ENCODE assay signal across 10 cellular contexts in the genomic region with DNA sequence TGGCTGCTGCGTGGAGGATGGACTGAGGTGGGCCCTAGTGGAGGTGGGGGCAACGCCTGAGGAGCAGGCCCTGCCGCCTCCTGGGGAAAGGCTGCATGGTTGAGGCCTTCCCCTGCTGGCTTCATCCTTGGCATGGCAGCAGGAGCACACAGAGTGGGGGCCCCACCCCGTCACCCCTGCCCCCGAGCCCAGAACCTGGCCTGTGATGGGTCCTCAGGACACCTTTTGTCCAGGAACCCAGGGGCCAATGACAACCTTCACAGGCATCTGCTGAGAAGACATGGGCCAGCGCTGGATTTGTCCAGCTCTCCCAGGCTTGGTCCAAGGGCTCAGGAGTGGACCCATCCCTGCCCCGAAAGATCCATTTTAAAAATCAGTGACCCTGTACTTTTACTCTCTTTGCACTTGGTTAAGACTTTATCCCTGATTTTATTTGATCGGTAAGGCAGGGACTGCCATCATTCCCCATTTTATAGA. TPM values are rescaled to one million over a fixed set of nuclear protein-coding genes. Genes with fewer than 3 reads are reported as not detected.
DNase-seq lines count a peak whose midpoint lies in the region; ATAC-seq, FAIRE-seq and TF ChIP-seq lines count a peak whose summit lies in the region.
"Had no signal": no experiment of that assay in that cellular context is flagged by ENCODE, and none has a peak within 500 bp of the region (broad histone marks: within the 10 kb centered on the region; RNA-seq: fewer than 3 reads in every experiment).

No MANE protein-coding gene starts in this region.

- intact Hi-C loops in Right ventricle myocardium superior (cut with DNase I) = no loop called here
- intact Hi-C loops in Right ventricle myocardium inferior (cut with DNase I) = no loop called here
- intact Hi-C loops in transverse colon (cut with DNase I; ENCODE audit: low total_unique reads) = no loop called here
- intact Hi-C loops in CD4-positive, alpha-beta memory T cell (cut with micrococcal nuclease) = loop anchor here (10.0 kb wide), 1 partner anchor 53 kb away; the partner anchor contains the start of gene BHLHE23

- no peak for TF ChIP-seq POLR2A in transverse colon (IDR thresholded peaks at IDR 0.05)

- no peak for ATAC-seq in Right ventricle myocardium superior (ENCODE audit: poor library complexity)
- ATAC-seq in Right ventricle myocardium inferior = no peak
- no peak for ATAC-seq in GM18520 (IDR thresholded peaks at IDR 0.05; ENCODE audit: unreplicated experiment)
- no peak for ATAC-seq in HG02642 (IDR thresholded peaks at IDR 0.05; ENCODE audit: poor library complexity, unreplicated experiment)

- peaks cover 5% of the 10 kb centered on the region for H3K4me1 Mint-ChIP-seq in astrocyte (ENCODE audit: low read depth, unreplicated experiment)
- peaks cover 11 to 31% (median 24%) of the 10 kb centered on the region in 4 donors for H3K4me1 Mint-ChIP-seq in CD4-positive, alpha-beta memory T cell

- no peak overlapping the region for H3K23ac ChIP-seq in mesenchymal stem cell (ENCODE audit: low read length in 2 of 2)

- H3K4me3 Mint-ChIP-seq in astrocyte (ENCODE audit: unreplicated experiment) = peak overlapping the region; percentile 10
- peak overlapping the region in 2 of 8 donors; percentile 4 to 65 for H3K4me3 Mint-ChIP-seq in CD4-positive, alpha-beta memory T cell

- no peak overlapping the region for H3K27ac Mint-ChIP-seq in astrocyte (ENCODE audit: unreplicated experiment)
- H3K27ac Mint-ChIP-seq in CD4-positive, alpha-beta memory T cell = peak overlapping the region in 3 of 7 donors; percentile 35 to 75 (median 72)

- POLR2A ChIA-PET in CD4-positive, alpha-beta memory T cell (lab: Charles Lee; ENCODE audit: partially characterized antibody) = interaction anchor here (1.0 kb wide), 1 partner anchor 14 kb away, joined by 6 read pairs; the partner anchor contains the start of gene GID8

- peaks cover 7% of the 10 kb centered on the region for H3K4me1 ChIP-seq in astrocyte (ENCODE audit: insufficient read depth, low read length)
- peaks cover 23% of the 10 kb centered on the region for H3K4me1 ChIP-seq in mesenchymal stem cell (ENCODE audit: control insufficient read depth, insufficient read depth, low read depth, low read length)
- H3K4me1 ChIP-seq in transverse colon = peaks cover 22 to 45% (median 42%) of the 10 kb centered on the region in 4 donors
- peaks cover 28% of the 10 kb centered on the region for H3K4me1 ChIP-seq in CD4-positive, alpha-beta memory T cell (ENCODE audit: insufficient read depth, low read length)

- CTCF ChIA-PET in CD4-positive, alpha-beta memory T cell (lab: Charles Lee; ENCODE audit: partially characterized antibody) = interaction anchor here (0.6 kb wide), 1 partner anchor 12 kb away, joined by 3 read pairs; no protein-coding TSS in a partner anchor

- H3K79me2 ChIP-seq in astrocyte (ENCODE audit: insufficient read depth, low read length) = peaks cover 10% of the 10 kb centered on the region

- H3K4me3 ChIP-seq in astrocyte (ENCODE audit: insufficient read depth, low read depth, low read length) (no peak overlapping the region), mesenchymal stem cell (ENCODE audit: insufficient read depth in 1 of 2, low read depth in 1 of 2, low read length in 2 of 2) (peak overlapping the region in 1 of 2 experiments; percentile 37), transverse colon (peak overlapping the region in 3 of 4 donors; percentile 22 to 40 (median 28))
- no peak overlapping the region for H3K4me3 ChIP-seq in CD4-positive, alpha-beta memory T cell (ENCODE audit: low read length in 2 of 2)

- WGBS in mesenchymal stem cell = 94% methylated on average over 8 of the region's 8 CpGs
- 88 to 100% methylated on average over 1 to 6 of the region's 8 CpGs for WGBS in transverse colon (ENCODE audit: low coverage in 1 of 2), 2 donors

- H2AFZ ChIP-seq in astrocyte (ENCODE audit: low read depth, low read length) (peak overlapping the region; percentile 26), mesenchymal stem cell (ENCODE audit: low read depth, low read length) (no peak overlapping the region)

- TF ChIP-seq CTCF in astrocyte (IDR thresholded peaks at IDR 0.05; ENCODE audit: insufficient read depth, low read depth, low read length) (no peak), transverse colon (IDR thresholded peaks at IDR 0.05) (no peak)

- no peaks in the 10 kb centered on the region for H3K27me3 Mint-ChIP-seq in astrocyte (ENCODE audit: low read depth, unreplicated experiment)
- no peaks in the 10 kb centered on the region for H3K27me3 Mint-ChIP-seq in CD4-positive, alpha-beta memory T cell

- H2AK5ac ChIP-seq in mesenchymal stem cell (ENCODE audit: low read length, severe bottlenecking) = no peak overlapping the region

- peaks cover 20% of the 10 kb centered on the region for H3K79me1 ChIP-seq in mesenchymal stem cell (replicated peaks; ENCODE audit: low read length, poor library complexity, severe bottlenecking)

- H4K8ac ChIP-seq in mesenchymal stem cell (ENCODE audit: low read length) = peak overlapping the region; percentile 86

- H3K9me3 Mint-ChIP-seq in astrocyte (ENCODE audit: unreplicated experiment) = peaks cover 2% of the 10 kb centered on the region
- H3K9me3 Mint-ChIP-seq in CD4-positive, alpha-beta memory T cell = no peaks in the 10 kb centered on the region

- H2BK15ac ChIP-seq in mesenchymal stem cell (ENCODE audit: low read depth, poor library complexity, severe bottlenecking) = no peak overlapping the region

- no peak for FAIRE-seq in astrocyte (lab: Jason Lieb, UNC)

- peak overlapping the region in 1 of 2 experiments; percentile 43 for H3K4ac ChIP-seq in mesenchymal stem cell (ENCODE audit: low read depth in 1 of 2, low read length in 2 of 2)

- H3K9me3 ChIP-seq in astrocyte (ENCODE audit: insufficient read depth, low read depth, low read length) = peaks cover 4% of the 10 kb centered on the region
- peaks cover 6% of the 10 kb centered on the region for H3K9me3 ChIP-seq in mesenchymal stem cell (ENCODE audit: control insufficient read depth, low read length)
- no peaks in the 10 kb centered on the region for H3K9me3 ChIP-seq in transverse colon
- H3K9me3 ChIP-seq in CD4-positive, alpha-beta memory T cell (ENCODE audit: control insufficient read depth in 1 of 2, low read length in 2 of 2) = no peaks in the 10 kb centered on the region

- H2BK12ac ChIP-seq in mesenchymal stem cell (ENCODE audit: low read length in 2 of 2) = peak overlapping the region in 1 of 2 experiments; percentile 49

- peak; percentile 30 for DNase-seq in Right ventricle myocardium superior
- no peak for DNase-seq in Right ventricle myocardium inferior (ENCODE audit: missing footprints)
- no peak for DNase-seq in astrocyte (ENCODE audit: low read depth)
- no peak for DNase-seq in mesenchymal stem cell
- DNase-seq in transverse colon = no peak
- DNase-seq in CD4-positive, alpha-beta memory T cell = no peak
- DNase-seq: hippocampal formation, NCI-H146 had no signal

- H4K20me1 ChIP-seq in astrocyte (ENCODE audit: insufficient read depth, low read length) = peaks cover 22% of the 10 kb centered on the region

- H3K36me3 ChIP-seq in astrocyte (ENCODE audit: insufficient read depth, low read length) (peaks cover 11% of the 10 kb centered on the region), mesenchymal stem cell (ENCODE audit: control insufficient read depth in 1 of 2, insufficient read depth in 2 of 2, low read depth in 1 of 2, low read length in 2 of 2) (peaks cover 38 to 40% of the 10 kb centered on the region in 2 experiments), transverse colon (peaks cover 0 to 4% (median 0%) of the 10 kb centered on the region in 4 donors)
- H3K36me3 ChIP-seq in CD4-positive, alpha-beta memory T cell (ENCODE audit: insufficient read depth, low read length) = peaks cover 19% of the 10 kb centered on the region

- H3K18ac ChIP-seq in mesenchymal stem cell (ENCODE audit: low read depth in 1 of 2, low read length in 2 of 2) = peak overlapping the region in 1 of 2 experiments; percentile 95

- in situ Hi-C loops in transverse colon (cut with MboI; ENCODE audit: low pct_ligation_motif_present in 1 of 4, low pct_unique_long_range_greater_than_20kb in 1 of 4, low sequenced_read_pairs in 3 of 4) = no loop called here

- H3K27ac ChIP-seq in astrocyte (ENCODE audit: low read depth, low read length) (no peak overlapping the region), mesenchymal stem cell (ENCODE audit: low read length, poor library complexity, severe bottlenecking) (no peak overlapping the region), transverse colon (peak overlapping the region; percentile 87 to 92 (median 90))
- no peak overlapping the region for H3K27ac ChIP-seq in CD4-positive, alpha-beta memory T cell (ENCODE audit: low read depth, low read length)

- H2BK5ac ChIP-seq in mesenchymal stem cell (ENCODE audit: low read depth, low read length, poor library complexity, severe bottlenecking) = no peak overlapping the region

- no peak for TF ChIP-seq EP300 in transverse colon (IDR thresholded peaks at IDR 0.05; ENCODE audit: low read depth)

- peak overlapping the region in 1 of 2 experiments; percentile 12 for H3K14ac ChIP-seq in mesenchymal stem cell (ENCODE audit: low read length in 2 of 2)

- peak overlapping the region; percentile 35 for H3K9ac ChIP-seq in astrocyte (ENCODE audit: low read length)
- peak overlapping the region; percentile 49 for H3K9ac ChIP-seq in mesenchymal stem cell (ENCODE audit: low read length)

- H4K91ac ChIP-seq in mesenchymal stem cell (ENCODE audit: low read length) = peak overlapping the region; percentile 83

- H2BK120ac ChIP-seq in mesenchymal stem cell (ENCODE audit: low read depth, low read length) = no peak overlapping the region

- peak overlapping the region; percentile 50 for H3K4me2 ChIP-seq in astrocyte (ENCODE audit: low read length)
- no peak overlapping the region for H3K4me2 ChIP-seq in mesenchymal stem cell (ENCODE audit: low read length, poor library complexity, severe bottlenecking)

- peaks cover 29% of the 10 kb centered on the region for H3K36me3 Mint-ChIP-seq in astrocyte (ENCODE audit: low read depth, unreplicated experiment)
- peaks cover 19 to 26% of the 10 kb centered on the region in 2 donors for H3K36me3 Mint-ChIP-seq in CD4-positive, alpha-beta memory T cell

- H3K27me3 ChIP-seq in astrocyte (ENCODE audit: insufficient read depth, low read length) = no peaks in the 10 kb centered on the region
- H3K27me3 ChIP-seq in mesenchymal stem cell (ENCODE audit: control insufficient read depth in 1 of 2, insufficient read depth in 1 of 2, low read length in 2 of 2) = no peaks in the 10 kb centered on the region
- no peaks in the 10 kb centered on the region for H3K27me3 ChIP-seq in transverse colon
- no peaks in the 10 kb centered on the region for H3K27me3 ChIP-seq in CD4-positive, alpha-beta memory T cell (ENCODE audit: insufficient read depth, low read length)

RNA-seq across cellular contexts. Expression of gene SLC17A9, which starts 0.6 kb away (rescaled TPM):
- total RNA-seq in Right ventricle myocardium superior (0.73 TPM), Right ventricle myocardium inferior (0.41 TPM), astrocyte (11.6 and 12.4 TPM in 2 replicates), transverse colon (10 to 100 TPM in 1 of 4 donors, 1 to 10 TPM in 3; 2.8 to 32.9 (median 4.6) TPM)
- polyA plus RNA-seq in mesenchymal stem cell (2013, experiment 1 of 2) = 14.8 TPM
- polyA plus RNA-seq in mesenchymal stem cell (2013, experiment 2 of 2) = 13.7 TPM
- 1 to 10 TPM; 2.1 to 2.4 TPM for total RNA-seq in CD4-positive, alpha-beta memory T cell
- polyA plus RNA-seq in CD4-positive, alpha-beta memory T cell = under 1 TPM in 1 of 2 donors, not detected in 1; 0.13 TPM

RNA-seq across cellular contexts. Expression of gene GID8, which starts 14.0 kb away (rescaled TPM):
- total RNA-seq in Right ventricle myocardium superior (15.5 TPM), Right ventricle myocardium inferior (16.1 TPM), astrocyte (37.1 and 37.3 TPM in 2 replicates), transverse colon (10 to 100 TPM; 29.5 to 34.1 (median 31.7) TPM)
- 18.0 TPM for polyA plus RNA-seq in mesenchymal stem cell (2013, experiment 1 of 2)
- 18.3 TPM for polyA plus RNA-seq in mesenchymal stem cell (2013, experiment 2 of 2)
- 10 to 100 TPM; 44.4 to 47.8 TPM for total RNA-seq in CD4-positive, alpha-beta memory T cell
- 10 to 100 TPM; 11.2 to 19.1 TPM for polyA plus RNA-seq in CD4-positive, alpha-beta memory T cell

RNA-seq across cellular contexts. Expression of gene DIDO1, which starts 25.6 kb away (rescaled TPM):
- 32.3 TPM for total RNA-seq in Right ventricle myocardium superior
- 33.5 TPM for total RNA-seq in Right ventricle myocardium inferior
- 39.0 and 39.2 TPM in 2 replicates for total RNA-seq in astrocyte
- 19.5 TPM for polyA plus RNA-seq in mesenchymal stem cell (2013, experiment 1 of 2)
- polyA plus RNA-seq in mesenchymal stem cell (2013, experiment 2 of 2) = 18.9 TPM
- 100 to 1,000 TPM in 1 of 4 donors, 10 to 100 TPM in 3; 68.3 to 135 (median 88.0) TPM for total RNA-seq in transverse colon
- total RNA-seq in CD4-positive, alpha-beta memory T cell = 100 to 1,000 TPM; 127 to 129 TPM
- 10 to 100 TPM; 24.7 to 39.7 TPM for polyA plus RNA-seq in CD4-positive, alpha-beta memory T cell

RNA-seq across cellular contexts. Expression of gene BHLHE23, which starts 54.8 kb away (rescaled TPM):
- not detected for total RNA-seq in Right ventricle myocardium superior
- not detected for total RNA-seq in Right ventricle myocardium inferior
- not detected in 2 replicates for total RNA-seq in astrocyte
- polyA plus RNA-seq in mesenchymal stem cell (2013, experiment 1 of 2) = not detected
- polyA plus RNA-seq in mesenchymal stem cell (2013, experiment 2 of 2) = not detected
- total RNA-seq in transverse colon = not detected
- total RNA-seq in CD4-positive, alpha-beta memory T cell = not detected
- polyA plus RNA-seq in CD4-positive, alpha-beta memory T cell = not detected

Comparison
In these comparisons a context has a peak if more than half of its experiments do, and no peak if none do; other contexts are left out.
1. H3K27ac ChIP-seq: peak in transverse colon (4 of 4); none in astrocyte (single experiment), mesenchymal stem cell (single experiment) and CD4-positive, alpha-beta memory T cell (single experiment).
2. H3K4me3 ChIP-seq: peak in transverse colon (3 of 4); none in astrocyte (single experiment) and CD4-positive, alpha-beta memory T cell (0 of 2).